Comparison of ENCODE assay signal across 8 cellular contexts in the genomic region with DNA sequence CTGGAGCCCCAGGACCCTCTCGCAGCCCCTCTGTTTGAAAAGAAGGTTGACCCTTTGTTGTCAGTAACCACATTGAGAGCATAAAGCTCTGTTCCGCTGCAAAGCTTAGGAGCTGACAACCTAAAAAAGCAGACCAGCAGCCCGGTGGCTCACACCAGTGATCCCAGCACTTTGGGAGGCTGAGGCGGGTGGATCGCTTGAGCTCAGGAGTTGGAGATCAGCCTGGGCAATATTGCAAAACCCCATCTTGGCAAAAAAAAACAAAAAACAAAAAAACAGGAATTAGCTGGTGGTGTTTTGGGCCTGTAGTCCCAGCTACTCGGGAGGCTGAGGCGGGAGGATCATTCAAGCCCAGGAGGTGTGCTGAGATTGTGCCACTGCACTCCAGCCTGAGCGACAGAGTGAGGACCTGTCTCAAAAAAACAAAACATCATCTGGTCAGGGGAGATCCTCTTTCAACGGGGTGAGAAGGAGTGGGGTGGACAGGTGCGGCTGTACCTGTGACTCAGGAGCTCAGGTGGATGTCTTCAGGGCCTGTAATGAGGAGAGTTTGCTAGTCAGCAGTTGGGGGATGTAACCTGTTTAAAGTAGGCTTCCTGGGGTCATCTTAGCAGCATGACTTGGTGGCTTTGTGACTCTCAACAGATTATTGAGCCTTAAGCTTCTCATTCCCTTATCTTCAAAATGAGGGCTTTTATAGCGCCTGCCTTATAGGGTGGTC. TPM values are rescaled to one million over a fixed set of nuclear protein-coding genes. Genes with fewer than 3 reads are reported as not detected.
DNase-seq lines count a peak whose midpoint lies in the region; ATAC-seq lines count a peak whose summit lies in the region.

No MANE protein-coding gene starts in this region.

- peak overlapping the region in 3 of 5 donors; percentile 28 to 66 (median 56) for H3K9ac ChIP-seq in subcutaneous abdominal adipose tissue (ENCODE audit: low read length in 5 of 5)

- H3K4me3 Mint-ChIP-seq in activated CD4-positive, alpha-beta T cell treated with anti-CD3 and anti-CD28 coated beads for 36 hours, result peak overlapping the region; percentile 62
- peak overlapping the region; percentile 85 for H3K4me3 Mint-ChIP-seq in activated naive CD8-positive, alpha-beta T cell
- H3K4me3 Mint-ChIP-seq in immature natural killer cell, result peak overlapping the region; percentile 77 to 88 (median 85)

- POLR2A ChIA-PET in activated CD4-positive, alpha-beta T cell treated with anti-CD3 and anti-CD28 coated beads for 36 hours (lab: Charles Lee), result interaction anchor here (1.0 kb wide), 1 partner anchor 27 kb away, joined by 3 read pairs; the partner anchor contains the start of gene EGR1

- no peaks in the 10 kb centered on the region for H3K9me3 ChIP-seq in subcutaneous abdominal adipose tissue (ENCODE audit: control insufficient read depth in 5 of 5, low read length in 5 of 5)

- no peaks in the 10 kb centered on the region for H3K27me3 ChIP-seq in subcutaneous abdominal adipose tissue (ENCODE audit: control insufficient read depth in 5 of 5, insufficient read depth in 4 of 5, low read length in 5 of 5)

- no peak for DNase-seq in activated CD4-positive, alpha-beta T cell treated with anti-CD3 and anti-CD28 coated beads for 36 hours
- DNase-seq in activated CD4-positive, alpha-beta T cell treated with anti-CD3 and anti-CD28 coated beads for 4 hours, result no peak
- DNase-seq in immature natural killer cell (no peak), NAMALWA (ENCODE audit: low spot score) (no peak), A172 (ENCODE audit: low spot score) (no peak), NCI-H524 treated with DMSO at 0.1 percent for 48 hours (lab: John Stamatoyannopoulos, UW) (no peak)

- no peak overlapping the region for H3K27ac ChIP-seq in subcutaneous abdominal adipose tissue (ENCODE audit: low read depth, low read length)

- H3K9me3 Mint-ChIP-seq in activated CD4-positive, alpha-beta T cell treated with anti-CD3 and anti-CD28 coated beads for 36 hours (ENCODE audit: low read depth), result no peaks in the 10 kb centered on the region
- no peaks in the 10 kb centered on the region for H3K9me3 Mint-ChIP-seq in activated naive CD8-positive, alpha-beta T cell (ENCODE audit: low read depth)
- H3K9me3 Mint-ChIP-seq in immature natural killer cell, result no peaks in the 10 kb centered on the region

- intact Hi-C loops in activated CD4-positive, alpha-beta T cell treated with anti-CD3 and anti-CD28 coated beads for 36 hours (cut with DNase I, micrococcal nuclease), result loop anchor here in 1 of 2 experiments (2.0 kb wide), 2 partner anchors 55 to 225 kb away; partner anchors contain the start of gene CDC23

- peaks cover 7% of the 10 kb centered on the region for H3K36me3 Mint-ChIP-seq in activated CD4-positive, alpha-beta T cell treated with anti-CD3 and anti-CD28 coated beads for 36 hours (ENCODE audit: low read depth)
- H3K36me3 Mint-ChIP-seq in activated naive CD8-positive, alpha-beta T cell, result peaks cover 2% of the 10 kb centered on the region
- peaks cover 9 to 20% (median 13%) of the 10 kb centered on the region in 3 donors for H3K36me3 Mint-ChIP-seq in immature natural killer cell

- peaks cover 4 to 31% (median 25%) of the 10 kb centered on the region in 5 donors for H3K36me3 ChIP-seq in subcutaneous abdominal adipose tissue (ENCODE audit: control insufficient read depth in 5 of 5, insufficient read depth in 5 of 5, low read length in 5 of 5)

- no peak overlapping the region for H3K27ac Mint-ChIP-seq in activated CD4-positive, alpha-beta T cell treated with anti-CD3 and anti-CD28 coated beads for 36 hours
- H3K27ac Mint-ChIP-seq in activated naive CD8-positive, alpha-beta T cell, result no peak overlapping the region
- peak overlapping the region; percentile 29 to 85 (median 61) for H3K27ac Mint-ChIP-seq in immature natural killer cell

- H3K4me1 Mint-ChIP-seq in activated CD4-positive, alpha-beta T cell treated with anti-CD3 and anti-CD28 coated beads for 36 hours, result peaks cover 15% of the 10 kb centered on the region
- H3K4me1 Mint-ChIP-seq in activated naive CD8-positive, alpha-beta T cell (ENCODE audit: low read depth), result peaks cover 14% of the 10 kb centered on the region
- peaks cover 16 to 26% of the 10 kb centered on the region in 2 donors for H3K4me1 Mint-ChIP-seq in immature natural killer cell

- CTCF ChIA-PET in activated CD4-positive, alpha-beta T cell treated with anti-CD3 and anti-CD28 coated beads for 36 hours (lab: Charles Lee), result interaction anchor here (0.8 to 1.9 kb wide), 6 partner anchors 13 to 202 kb away, joined by 3 to 9 read pairs (median 4); partner anchors contain the start of genes EGR1 and KDM3B

- H3K27me3 Mint-ChIP-seq in activated CD4-positive, alpha-beta T cell treated with anti-CD3 and anti-CD28 coated beads for 36 hours, result no peaks in the 10 kb centered on the region
- H3K27me3 Mint-ChIP-seq in activated naive CD8-positive, alpha-beta T cell, result no peaks in the 10 kb centered on the region
- peaks cover 0 to 4% (median 4%) of the 10 kb centered on the region in 3 donors for H3K27me3 Mint-ChIP-seq in immature natural killer cell (ENCODE audit: low read depth in 3 of 3)

- H3K4me3 ChIP-seq in subcutaneous abdominal adipose tissue (ENCODE audit: low read depth in 1 of 5, low read length in 5 of 5), result peak overlapping the region; percentile 53 to 63 (median 60)

- no peak for ATAC-seq in activated CD4-positive, alpha-beta T cell treated with anti-CD3 and anti-CD28 coated beads for 36 hours

- H3K4me1 ChIP-seq in subcutaneous abdominal adipose tissue (ENCODE audit: control insufficient read depth in 5 of 5, insufficient read depth in 5 of 5, low read length in 5 of 5), result peaks cover 7 to 51% (median 42%) of the 10 kb centered on the region in 5 donors

RNA-seq across cellular contexts. Expression of gene REEP2, which starts 0.7 kb away (rescaled TPM):
- total RNA-seq in activated CD4-positive, alpha-beta T cell treated with anti-CD3 and anti-CD28 coated beads for 36 hours, result 1 to 10 TPM; 4.0 to 5.6 TPM
- under 1 TPM in 2 of 3 donors, not detected in 1; 0.11 to 0.48 TPM for polyA plus RNA-seq in immature natural killer cell
- total RNA-seq in A172 (2014; rRNA removed; shearing (Covaris generic)), result 37.7 and 43.5 TPM in 2 replicates

RNA-seq across cellular contexts. Expression of gene EGR1, which starts 27.1 kb away (rescaled TPM):
- total RNA-seq in activated CD4-positive, alpha-beta T cell treated with anti-CD3 and anti-CD28 coated beads for 36 hours, result 10 to 100 TPM; 45.3 to 48.8 TPM
- polyA plus RNA-seq in immature natural killer cell, result under 1 TPM in 2 of 3 donors, not detected in 1; 0.52 to 0.99 TPM
- 2.6 and 4.3 TPM in 2 replicates for total RNA-seq in A172 (2014; rRNA removed; shearing (Covaris generic))

Comparison
In these comparisons a context has a peak if more than half of its experiments do, and no peak if none do; other contexts are left out.
1. H3K27ac Mint-ChIP-seq: peak in immature natural killer cell (6 of 6); none in activated CD4-positive, alpha-beta T cell treated with anti-CD3 and anti-CD28 coated beads for 36 hours (single experiment) and activated naive CD8-positive, alpha-beta T cell (single experiment).
2. Peak in every context shown above with its lines, with median percentiles within 50 percentile points of each other: H3K4me3 Mint-ChIP-seq.